In genomic region chr22:39144101-39144815, GRCh38 we compare ENCODE assay signal across 9 cellular contexts. TPM values are rescaled to one million over a fixed set of nuclear protein-coding genes. Genes with fewer than 3 reads are reported as not detected.
A peak's percentile ranks its signal among the peaks of the same experiment; 100 is the strongest.
DNase-seq lines count a peak whose midpoint lies in the region; ATAC-seq and TF ChIP-seq lines count a peak whose summit lies in the region.
"Had no signal": no experiment of that assay in that cellular context is flagged by ENCODE, and none has a peak within 500 bp of the region (broad histone marks: within the 10 kb centered on the region; RNA-seq: fewer than 3 reads in every experiment).

No MANE protein-coding gene starts in this region.

- peak; percentile 43 for DNase-seq in activated CD4-positive, alpha-beta T cell treated with anti-CD3 and anti-CD28 coated beads for 1 hour
- DNase-seq in mucosa of descending colon (peak; percentile 67 to 81 (median 77)), NCI-H526 treated with DMSO at 0.1 percent for 48 hours (lab: John Stamatoyannopoulos, UW) (no peak), NCI-H226 (no peak)

- H3K9ac ChIP-seq in duodenal mucosa (ENCODE audit: low read depth in 1 of 2, low read length in 2 of 2) (peak overlapping the region; percentile 73 to 94), subcutaneous abdominal adipose tissue (ENCODE audit: low read length in 5 of 5) (peak overlapping the region; percentile 48 to 92 (median 74))

- intact Hi-C loops in mucosa of descending colon (cut with DNase I, micrococcal nuclease), result no loop called here

- H3K27me3 ChIP-seq in duodenal mucosa (ENCODE audit: control insufficient read depth in 1 of 2, insufficient read depth in 2 of 2, low read length in 2 of 2) (no peaks in the 10 kb centered on the region), subcutaneous abdominal adipose tissue (ENCODE audit: control insufficient read depth in 5 of 5, insufficient read depth in 4 of 5, low read length in 5 of 5) (no peaks in the 10 kb centered on the region)

- H3K4me1 ChIP-seq in duodenal mucosa (ENCODE audit: control insufficient read depth in 1 of 2, insufficient read depth in 2 of 2, low read length in 2 of 2) (peaks cover 33 to 40% of the 10 kb centered on the region in 2 donors), mucosa of descending colon (ENCODE audit: low read depth) (peaks cover 2% of the 10 kb centered on the region), subcutaneous abdominal adipose tissue (ENCODE audit: control insufficient read depth in 5 of 5, insufficient read depth in 5 of 5, low read length in 5 of 5) (peaks cover 0 to 50% (median 42%) of the 10 kb centered on the region in 5 donors)

- TF ChIP-seq CTCF in mucosa of descending colon (IDR thresholded peaks at IDR 0.05), result no peak

- H3K4me3 ChIP-seq in duodenal mucosa (ENCODE audit: low read depth in 1 of 2, low read length in 2 of 2), result peak overlapping the region; percentile 88 to 95
- peak overlapping the region; percentile 63 for H3K4me3 ChIP-seq in mucosa of descending colon
- peak overlapping the region; percentile 83 to 99 (median 90) for H3K4me3 ChIP-seq in subcutaneous abdominal adipose tissue (ENCODE audit: low read depth in 1 of 5, low read length in 5 of 5)

- H3K27ac ChIP-seq in duodenal mucosa (ENCODE audit: low read depth, low read length), result peak overlapping the region; percentile 76
- H3K27ac ChIP-seq in subcutaneous abdominal adipose tissue (ENCODE audit: low read depth, low read length), result peak overlapping the region; percentile 60

- H3K36me3 ChIP-seq in duodenal mucosa (ENCODE audit: control insufficient read depth in 1 of 2, insufficient read depth in 2 of 2, low read length in 2 of 2), result peaks cover 3% of the 10 kb centered on the region in 2 donors
- no peaks in the 10 kb centered on the region for H3K36me3 ChIP-seq in mucosa of descending colon (ENCODE audit: low read depth)
- peaks cover 0 to 29% (median 19%) of the 10 kb centered on the region in 5 donors for H3K36me3 ChIP-seq in subcutaneous abdominal adipose tissue (ENCODE audit: control insufficient read depth in 5 of 5, insufficient read depth in 5 of 5, low read length in 5 of 5)

- ATAC-seq in GM18498 (IDR thresholded peaks at IDR 0.05; ENCODE audit: unreplicated experiment), result peak; percentile 38
- peak; percentile 28 for ATAC-seq in HG03280 (IDR thresholded peaks at IDR 0.05; ENCODE audit: unreplicated experiment)
- ATAC-seq in mucosa of descending colon, result peak; percentile 51

- no peaks in the 10 kb centered on the region for H3K9me3 ChIP-seq in duodenal mucosa (ENCODE audit: control insufficient read depth in 1 of 2, low read length in 2 of 2)
- no peaks in the 10 kb centered on the region for H3K9me3 ChIP-seq in mucosa of descending colon
- H3K9me3 ChIP-seq in subcutaneous abdominal adipose tissue (ENCODE audit: control insufficient read depth in 5 of 5, low read length in 5 of 5), result no peaks in the 10 kb centered on the region

RNA-seq across cellular contexts. Expression of gene CBX7, which starts 8.2 kb away (rescaled TPM):
- 100 to 1,000 TPM in 1 of 3 donors, 10 to 100 TPM in 2; 23.6 to 125 (median 29.2) TPM for total RNA-seq in mucosa of descending colon

RNA-seq across cellular contexts. Expression of gene APOBEC3H, which starts 47.2 kb away (rescaled TPM):
- under 1 TPM in 1 of 3 donors, not detected in 2; 0.51 TPM for total RNA-seq in mucosa of descending colon
- total RNA-seq: myocyte had no signal

Comparison
In these comparisons a context has a peak if more than half of its experiments do, and no peak if none do; other contexts are left out.
1. DNase-seq: peak in activated CD4-positive, alpha-beta T cell treated with anti-CD3 and anti-CD28 coated beads for 1 hour (single experiment) and mucosa of descending colon (3 of 3); none in NCI-H526 treated with DMSO at 0.1 percent for 48 hours (single experiment) and NCI-H226 (single experiment).
2. Peak in every context shown above with its lines, with median percentiles within 50 percentile points of each other: ATAC-seq and H3K4me3 ChIP-seq.